ENCODE assay signal across 24 cellular contexts in genomic region chr19:41754596-41754995, GRCh38. TPM values are rescaled to one million over a fixed set of nuclear protein-coding genes. Genes with fewer than 3 reads are reported as not detected.
"Had no signal": no experiment of that assay in that cellular context is flagged by ENCODE, and none has a peak within 500 bp of the region (broad histone marks: within the 10 kb centered on the region; RNA-seq: fewer than 3 reads in every experiment).

No MANE protein-coding gene starts in this region.

- H3K27ac ChIP-seq: gastrocnemius medialis, heart left ventricle, hepatocyte, left ventricle myocardium inferior, parathyroid adenoma, right lobe of liver, thyroid gland had no signal

- H3K9me3 ChIP-seq: gastrocnemius medialis, heart left ventricle, left ventricle myocardium inferior, mucosa of descending colon, right lobe of liver, thyroid gland had no signal

- H3K79me2 ChIP-seq: hepatocyte, parathyroid adenoma had no signal

- H3K36me3 ChIP-seq: gastrocnemius medialis, heart left ventricle, left ventricle myocardium inferior, right lobe of liver, thyroid gland had no signal

- DNase-seq: cerebellar nuclear complex, cortex of kidney, gastrocnemius medialis, left cardiac atrium, left ventricle myocardium inferior had no signal

- H3K9ac ChIP-seq: parathyroid adenoma had no signal

- H3K4me1 ChIP-seq: gastrocnemius medialis, heart left ventricle, right lobe of liver, thyroid gland had no signal

- H3K4me2 ChIP-seq: hepatocyte, smooth muscle cell had no signal

- H2AFZ ChIP-seq: hepatocyte, parathyroid adenoma had no signal

- ATAC-seq: gastrocnemius medialis had no signal

- H3K4me3 ChIP-seq: gastrocnemius medialis, heart left ventricle, hepatocyte, left ventricle myocardium inferior, mucosa of descending colon, right lobe of liver, smooth muscle cell, thyroid gland had no signal

- H3K27me3 ChIP-seq: hepatocyte, right lobe of liver, thyroid gland had no signal

- FAIRE-seq: endometrium, islet of Langerhans had no signal

RNA-seq across cellular contexts. Expression of gene CEACAM6, which starts 0.7 kb away (rescaled TPM):
- total RNA-seq: dermis microvascular lymphatic vessel endothelial cell; glomerular endothelial cell; lung microvascular endothelial cell; mesothelial cell of epicardium; natural killer cell treated with Interleukin-12 subunit alpha and Interleukin-12 subunit beta and Interleukin-15 and Interleukin-18, amount 100 ng/mL, for 72 hours; neural crest cell; osteoblast; smooth muscle cell had no signal
- polyA plus RNA-seq: smooth muscle cell, urinary bladder had no signal

RNA-seq across cellular contexts. Expression of gene CEACAM3, which starts 41.8 kb away (rescaled TPM):
- total RNA-seq: dermis microvascular lymphatic vessel endothelial cell; gastrocnemius medialis; glomerular endothelial cell; hepatocyte; kidney epithelial cell; left ventricle myocardium inferior; lung microvascular endothelial cell; mesothelial cell of epicardium; natural killer cell treated with Interleukin-12 subunit alpha and Interleukin-12 subunit beta and Interleukin-15 and Interleukin-18, amount 100 ng/mL, for 72 hours; neural crest cell; osteoblast; progenitor cell of endocrine pancreas; smooth muscle cell; thyroid gland; urinary bladder had no signal
- polyA plus RNA-seq: hepatocyte, smooth muscle cell, urinary bladder had no signal

RNA-seq across cellular contexts. Expression of gene CEACAM5, which starts 46.2 kb away (rescaled TPM):
- total RNA-seq: dermis microvascular lymphatic vessel endothelial cell; glomerular endothelial cell; kidney epithelial cell; left cardiac atrium; lung microvascular endothelial cell; mesothelial cell of epicardium; natural killer cell treated with Interleukin-12 subunit alpha and Interleukin-12 subunit beta and Interleukin-15 and Interleukin-18, amount 100 ng/mL, for 72 hours; neural crest cell; osteoblast; progenitor cell of endocrine pancreas; right lobe of liver; smooth muscle cell; urinary bladder had no signal
- polyA plus RNA-seq: smooth muscle cell, urinary bladder had no signal
